In the genomic region with DNA sequence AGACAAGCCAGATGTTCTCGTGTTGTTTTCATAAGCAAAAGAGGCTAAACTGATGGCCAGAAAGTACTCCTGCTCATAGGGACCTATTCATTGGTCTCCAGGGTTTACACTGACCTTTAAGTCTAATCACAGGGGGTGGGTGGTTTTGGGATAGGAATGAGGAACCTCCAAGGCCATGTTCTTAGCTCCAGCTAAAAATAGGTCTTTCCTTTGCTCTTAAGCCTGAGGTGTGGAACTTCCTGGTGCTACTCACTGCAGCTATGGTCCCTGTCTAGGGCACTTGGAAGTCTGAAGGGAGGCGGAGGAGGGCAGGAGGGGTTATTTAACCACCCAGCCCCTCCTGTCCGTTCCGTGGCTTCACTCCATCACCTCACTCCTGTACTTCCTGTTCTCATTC, we compare ENCODE assay signal across 14 cellular contexts. TPM values are rescaled to one million over a fixed set of nuclear protein-coding genes. Genes with fewer than 3 reads are reported as not detected.
A peak's percentile ranks its signal among the peaks of the same experiment; 100 is the strongest.
DNase-seq lines count a peak whose midpoint lies in the region; ATAC-seq, FAIRE-seq and TF ChIP-seq lines count a peak whose summit lies in the region.
"Had no signal": no experiment of that assay in that cellular context is flagged by ENCODE, and none has a peak within 500 bp of the region (broad histone marks: within the 10 kb centered on the region; RNA-seq: fewer than 3 reads in every experiment).

No MANE protein-coding gene starts in this region.

- no peaks in the 10 kb centered on the region; the same call in 1 of the 2 replicates for H3K36me3 ChIP-seq in Caco-2 (ENCODE audit: control insufficient read depth, insufficient read depth, low read length)
- peaks cover 0 to 7% (median 0%) of the 10 kb centered on the region in 3 donors for H3K36me3 ChIP-seq in Peyer's patch
- peaks cover 23% of the 10 kb centered on the region for H3K36me3 ChIP-seq in osteoblast (ENCODE audit: insufficient read depth, low read length)

- H3K36me3 Mint-ChIP-seq in Caco-2 (ENCODE audit: insufficient read depth, unreplicated experiment): peaks cover 86% of the 10 kb centered on the region

- POLR2A ChIA-PET in Caco-2 (lab: Charles Lee): no interaction called here

- no peaks in the 10 kb centered on the region for H3K27me3 Mint-ChIP-seq in Caco-2 (ENCODE audit: insufficient read depth, unreplicated experiment)

- peak overlapping the region; percentile 79 for H3K27ac Mint-ChIP-seq in Caco-2 (ENCODE audit: unreplicated experiment)

- no peak for FAIRE-seq in HTR-8/SVneo (lab: Jason Lieb, UNC)
- FAIRE-seq: H54, keratinocyte had no signal

- ATAC-seq in GM21390 (IDR thresholded peaks at IDR 0.05; ENCODE audit: unreplicated experiment): no peak
- ATAC-seq in GM18502 (IDR thresholded peaks at IDR 0.05; ENCODE audit: poor library complexity, unreplicated experiment): no peak

- H3K4me3 Mint-ChIP-seq in Caco-2 (ENCODE audit: unreplicated experiment): peak overlapping the region; percentile 23

- no peak overlapping the region for H3K4me2 ChIP-seq in osteoblast (ENCODE audit: insufficient read depth, low read length)

- TF ChIP-seq POLR2A in Peyer's patch (IDR thresholded peaks at IDR 0.05): no peak

- peaks cover 36% of the 10 kb centered on the region for H3K4me1 Mint-ChIP-seq in Caco-2 (ENCODE audit: low read depth, unreplicated experiment)

- no peaks in the 10 kb centered on the region for H4K20me1 ChIP-seq in osteoblast (ENCODE audit: insufficient read depth, low read length)

- DNase-seq in Caco-2: no peak
- DNase-seq in Peyer's patch: peak in 1 of 3 donors; percentile 46
- peak; percentile 99 for DNase-seq in fibroblast of villous mesenchyme (ENCODE audit: low read depth)
- no peak for DNase-seq in osteoblast (ENCODE audit: insufficient read length, low spot score, missing footprints)
- no peak for DNase-seq in HTR-8/SVneo (ENCODE audit: insufficient read length, low spot score)
- DNase-seq in NCI-H187 treated with DMSO at 0.1 percent for 48 hours (lab: John Stamatoyannopoulos, UW): no peak
- DNase-seq: anterior cingulate cortex, MM.1S, NCI-H524 treated with DMSO at 0.1 percent for 48 hours, substantia nigra had no signal

- H3K27me3 ChIP-seq in Caco-2 (replicated peaks; ENCODE audit: control insufficient read depth, insufficient read depth, low read length) (no peaks in the 10 kb centered on the region), Peyer's patch (no peaks in the 10 kb centered on the region), osteoblast (ENCODE audit: insufficient read depth, low read length) (no peaks in the 10 kb centered on the region)

- peak overlapping the region; percentile 49 for H2AFZ ChIP-seq in osteoblast (ENCODE audit: low read length)

- BruUV-seq in Caco-2 (replicated peaks; lab: Mats Ljungman, UMichigan): TSS peak; percentile 89

- H3K4me3 ChIP-seq in Caco-2 (ENCODE audit: low read depth, low read length): no peak overlapping the region
- peak overlapping the region in 1 of 4 donors; percentile 14 for H3K4me3 ChIP-seq in Peyer's patch
- H3K4me3 ChIP-seq in fibroblast of villous mesenchyme (ENCODE audit: low read depth, low read length): no peak overlapping the region
- no peak overlapping the region for H3K4me3 ChIP-seq in osteoblast (ENCODE audit: insufficient read depth, low read length)

- CTCF ChIA-PET in Caco-2 (lab: Charles Lee): interaction anchor here (1.0 to 1.1 kb wide), 2 partner anchors 38 to 66 kb away, joined by 3 read pairs; no protein-coding TSS in a partner anchor

- no peak for TF ChIP-seq CTCF in Caco-2 (IDR thresholded peaks at IDR 0.05; ENCODE audit: insufficient read depth in 1 of 2, low read depth in 1 of 2, low read length in 1 of 2, severe bottlenecking in 1 of 2, unreplicated experiment in 1 of 2)
- TF ChIP-seq CTCF in Peyer's patch (IDR thresholded peaks at IDR 0.05): no peak
- no peak for TF ChIP-seq CTCF in fibroblast of villous mesenchyme (IDR thresholded peaks at IDR 0.05; ENCODE audit: insufficient read depth, low read depth, low read length)
- no peak for TF ChIP-seq CTCF in osteoblast (IDR thresholded peaks at IDR 0.05; ENCODE audit: extremely low read depth, low read depth, low read length)

- intact Hi-C loops in Caco-2 (cut with micrococcal nuclease; ENCODE audit: unreplicated experiment): loop anchor here (1.0 kb wide), 1 partner anchor 20 kb away; no protein-coding TSS in a partner anchor

- H3K27ac ChIP-seq in Peyer's patch (peak overlapping the region in 3 of 4 donors; percentile 30 to 88 (median 87)), osteoblast (ENCODE audit: low read depth, low read length) (peak overlapping the region; percentile 4)

- no peaks in the 10 kb centered on the region for H3K9me3 Mint-ChIP-seq in Caco-2 (ENCODE audit: unreplicated experiment)

- peaks cover 10% of the 10 kb centered on the region for H3K79me2 ChIP-seq in osteoblast (ENCODE audit: insufficient read depth, low read length)

- H3K4me1 ChIP-seq in Caco-2: peaks cover 28% of the 10 kb centered on the region
- H3K4me1 ChIP-seq in Peyer's patch: peaks cover 0 to 37% (median 4%) of the 10 kb centered on the region in 4 donors
- peaks cover 4% of the 10 kb centered on the region for H3K4me1 ChIP-seq in osteoblast (ENCODE audit: insufficient read depth, low read length)

- H3K9me3 ChIP-seq in Caco-2 (no peaks in the 10 kb centered on the region), Peyer's patch (no peaks in the 10 kb centered on the region), osteoblast (ENCODE audit: low read depth, low read length) (no peaks in the 10 kb centered on the region)

RNA-seq across cellular contexts. Expression of gene GPRC5A, which starts 18.6 kb away (rescaled TPM):
- total RNA-seq in Caco-2 (2022) (73.9 and 99.7 TPM in 2 replicates), Peyer's patch (100 to 1,000 TPM in 1 of 4 donors, 10 to 100 TPM in 3; 16.5 to 106 (median 91.1) TPM), fibroblast of villous mesenchyme (25.8 and 127 TPM in 2 replicates), osteoblast (2.7 and 4.7 TPM in 2 replicates)

RNA-seq across cellular contexts. Expression of gene GPRC5D, which starts 42.0 kb away (rescaled TPM):
- total RNA-seq in Caco-2 (2022) (not detected in 2 replicates), Peyer's patch (1 to 10 TPM in 1 of 4 donors, not detected in 3; 1.3 TPM), fibroblast of villous mesenchyme (not detected in 2 replicates), osteoblast (not detected in 2 replicates)
